Comparison of ENCODE assay signal across 23 cellular contexts in the genomic region with DNA sequence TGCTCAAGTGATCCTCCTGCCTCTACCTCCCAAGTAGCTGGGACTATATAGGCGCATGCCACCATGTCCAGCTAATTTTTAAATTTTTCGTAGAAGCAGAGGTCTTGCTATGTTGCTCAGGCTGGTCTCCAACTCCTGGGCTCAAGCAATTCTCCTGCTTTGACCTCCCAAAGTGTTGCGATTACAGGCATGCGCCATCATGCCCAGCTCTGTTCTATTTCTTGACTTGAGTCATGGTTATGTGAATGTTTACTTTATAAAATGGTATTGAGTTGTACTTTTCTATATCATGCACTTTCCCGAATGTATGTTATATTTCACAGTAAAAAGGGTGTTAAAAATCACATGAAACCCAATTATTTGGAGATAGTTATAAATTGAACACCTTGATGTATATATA. TPM values are rescaled to one million over a fixed set of nuclear protein-coding genes. Genes with fewer than 3 reads are reported as not detected.
"Had no signal": no experiment of that assay in that cellular context is flagged by ENCODE, and none has a peak within 500 bp of the region (broad histone marks: within the 10 kb centered on the region; RNA-seq: fewer than 3 reads in every experiment).

No MANE protein-coding gene starts in this region.

- H3K9me3 ChIP-seq: SJCRH30 had no signal

- H3K27me3 ChIP-seq: SJCRH30 had no signal

- ATAC-seq: Panc1, PC-3, Right ventricle myocardium inferior, SK-N-SH treated with all-trans-retinoic acid at 6 μM for 48 hours had no signal

- H3K4me1 ChIP-seq: SJCRH30 had no signal

- H3K36me3 ChIP-seq: SJCRH30 had no signal

- H3K4me3 ChIP-seq: SJCRH30 had no signal

- H3K27ac ChIP-seq: RWPE1, SJCRH30 had no signal

- DNase-seq: Karpas-422, KG1, MV-4-11, NCI-H1048, NCI-H1105, NCI-H1417, NCI-H1436 treated with DMSO at 0.1 percent for 48 hours, NCI-H1694, NCI-H1930, NCI-H2081, NCI-H2107, NCI-H2227 treated with DMSO at 0.1 percent for 48 hours, NCI-H524, NCI-H526 treated with DMSO at 0.1 percent for 48 hours, NCI-H748 treated with DMSO at 0.1 percent for 48 hours, PC-3, SHP77 treated with DMSO at 0.1 percent for 48 hours, SJCRH30 had no signal

RNA-seq across cellular contexts. Expression of gene ATXN1, which starts 17.3 kb away (rescaled TPM):
- total RNA-seq: OCI-LY7 had no signal
